Comparison of ENCODE assay signal across 1 cellular context in the genomic region with DNA sequence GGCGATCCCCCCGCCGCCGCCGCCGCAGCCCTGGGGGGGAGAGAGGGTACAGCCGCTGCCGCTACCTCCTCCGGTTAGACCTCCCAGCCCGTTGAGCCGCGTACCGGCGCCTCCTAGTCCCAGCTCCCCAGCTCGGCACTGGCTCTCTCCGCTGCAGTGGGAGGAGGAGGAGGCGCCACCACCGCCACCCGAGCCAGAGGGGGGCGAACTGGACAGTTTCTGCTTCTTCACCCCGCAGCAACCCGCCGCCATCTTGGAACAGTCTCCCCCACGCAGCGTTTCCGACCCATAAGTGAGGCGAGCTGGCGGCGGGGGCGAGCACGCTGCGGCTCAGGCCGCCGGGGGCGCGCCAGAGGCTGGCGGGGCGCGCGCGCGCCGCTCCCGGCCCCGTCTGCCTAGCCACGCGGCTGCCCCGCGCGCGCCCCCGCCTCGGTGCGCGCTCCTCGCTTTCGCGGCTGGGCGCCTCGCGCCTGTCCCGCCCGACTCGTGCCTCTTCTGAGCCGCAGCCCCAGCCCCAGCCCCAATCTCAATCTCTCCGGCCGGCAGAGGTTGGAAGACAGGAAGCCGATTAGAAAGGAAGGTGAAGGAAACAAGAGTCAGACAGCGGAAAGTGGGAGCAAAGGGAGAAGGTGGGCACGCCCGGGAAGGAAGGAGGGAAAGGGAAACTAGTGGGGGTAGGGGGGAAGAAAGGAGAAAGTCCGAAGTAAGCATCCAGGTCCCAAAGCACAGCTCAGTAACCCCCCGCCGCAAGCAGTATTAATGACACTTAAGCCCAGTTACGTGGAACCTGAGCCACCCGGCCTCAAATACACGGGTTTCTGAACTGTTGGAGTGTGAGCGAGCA.
A peak's percentile ranks its signal among the peaks of the same experiment; 100 is the strongest.
TF ChIP-seq lines count a peak whose summit lies in the region.

AMMECR1 (minus strand) TSS at position 266 of the 844 bp plus-strand sequence; CDS start at position 252, 14 bp downstream.

TF ChIP-seq in PFSK-1, 5 proteins besides CTCF, POLR2A, EP300 and RAD21 (continued from another document):
- TF ChIP-seq TAF1 (IDR thresholded peaks at IDR 0.05; ENCODE audit: borderline replicate concordance, insufficient read depth, low read length) (peak; percentile 58; the same call in 1 of the 2 replicates), POLR2AphosphoS5 (IDR thresholded peaks at IDR 0.05; ENCODE audit: low read depth, low read length) (no peak)
